20 cellular contexts compared by ENCODE assay signal in genomic region chr16:86987746-86988670, GRCh38.
DNase-seq lines count a peak whose midpoint lies in the region; ATAC-seq, FAIRE-seq and TF ChIP-seq lines count a peak whose summit lies in the region.
"Had no signal": no experiment of that assay in that cellular context is flagged by ENCODE, and none has a peak within 500 bp of the region (broad histone marks: within the 10 kb centered on the region; RNA-seq: fewer than 3 reads in every experiment).

No MANE protein-coding gene starts in this region.

- H3K36me3 ChIP-seq in left ventricle myocardium inferior = no peaks in the 10 kb centered on the region
- no peaks in the 10 kb centered on the region for H3K36me3 ChIP-seq in astrocyte (ENCODE audit: insufficient read depth, low read length)
- H3K36me3 ChIP-seq in HAP-1 (replicated peaks) = no peaks in the 10 kb centered on the region
- H3K36me3 ChIP-seq in GM23338 (ENCODE audit: insufficient read depth) = no peaks in the 10 kb centered on the region
- H3K36me3 ChIP-seq: BE2C had no signal

- no peak overlapping the region for H3K9ac ChIP-seq in astrocyte (ENCODE audit: low read length)
- H3K9ac ChIP-seq: GM23248 had no signal

- H2AFZ ChIP-seq in astrocyte (ENCODE audit: low read depth, low read length) (no peak overlapping the region), GM23338 (no peak overlapping the region)
- H2AFZ ChIP-seq: GM23248 had no signal

- H3K9me2 ChIP-seq in GM23338 (ENCODE audit: insufficient read depth) = no peaks in the 10 kb centered on the region

- H3K27me3 Mint-ChIP-seq in astrocyte (ENCODE audit: low read depth, unreplicated experiment) = peaks cover 13% of the 10 kb centered on the region
- peaks cover 22% of the 10 kb centered on the region for H3K27me3 Mint-ChIP-seq in GM23338 (ENCODE audit: insufficient read depth, low read depth, poor library complexity)

- no peaks in the 10 kb centered on the region for H3K36me3 Mint-ChIP-seq in astrocyte (ENCODE audit: low read depth, unreplicated experiment)
- H3K36me3 Mint-ChIP-seq in GM23338 (ENCODE audit: low read depth) = peaks cover 3% of the 10 kb centered on the region; the same call in 2 of the 3 replicates
- H3K36me3 Mint-ChIP-seq: CD4-positive, CD25-positive, alpha-beta regulatory T cell had no signal

- H3K4me3 Mint-ChIP-seq in astrocyte (ENCODE audit: unreplicated experiment) = no peak overlapping the region
- H3K4me3 Mint-ChIP-seq in GM23338 = no peak overlapping the region; the same call in 2 of the 3 replicates
- H3K4me3 Mint-ChIP-seq: CD4-positive, CD25-positive, alpha-beta regulatory T cell had no signal

- H4K20me1 ChIP-seq in astrocyte (ENCODE audit: insufficient read depth, low read length) = no peaks in the 10 kb centered on the region
- no peaks in the 10 kb centered on the region for H4K20me1 ChIP-seq in GM23338 (replicated peaks; ENCODE audit: insufficient read depth)

- ATAC-seq in left cardiac atrium = no peak
- ATAC-seq in HG02885 (IDR thresholded peaks at IDR 0.05; ENCODE audit: poor library complexity, unreplicated experiment) = no peak
- ATAC-seq in GM23338 = no peak

- H3K4me1 ChIP-seq in left ventricle myocardium inferior (peaks cover 36% of the 10 kb centered on the region), astrocyte (ENCODE audit: insufficient read depth, low read length) (peaks cover 16% of the 10 kb centered on the region), HAP-1 (no peaks in the 10 kb centered on the region), GM23338 (ENCODE audit: insufficient read depth) (no peaks in the 10 kb centered on the region)
- H3K4me1 ChIP-seq: BE2C had no signal

- DNase-seq in left ventricle myocardium inferior = no peak
- no peak for DNase-seq in left cardiac atrium
- DNase-seq in astrocyte (ENCODE audit: low read depth) = no peak
- peak; percentile 71 for DNase-seq in mesenteric fat pad (ENCODE audit: low spot score)
- DNase-seq in posterior vena cava (ENCODE audit: low spot score) = peak; percentile 78
- no peak for DNase-seq in HAP-1 (ENCODE audit: low spot score in 2 of 2)
- DNase-seq in GM23338 (ENCODE audit: low spot score) = no peak
- DNase-seq: BE2C; CD4-positive, CD25-positive, alpha-beta regulatory T cell; COR-L47; GDM1; KBM-7; NCI-H1105; NCI-H2081; NCI-H446 treated with DMSO at 0.1 percent for 48 hours; SHP77 treated with DMSO at 0.1 percent for 48 hours had no signal

- H3K27ac Mint-ChIP-seq in astrocyte (ENCODE audit: unreplicated experiment) = peak overlapping the region; percentile 29
- H3K27ac Mint-ChIP-seq in GM23338 = no peak overlapping the region
- H3K27ac Mint-ChIP-seq: CD4-positive, CD25-positive, alpha-beta regulatory T cell had no signal

- H3K9me3 ChIP-seq in left ventricle myocardium inferior (replicated peaks) = no peaks in the 10 kb centered on the region
- peaks cover 3% of the 10 kb centered on the region for H3K9me3 ChIP-seq in astrocyte (ENCODE audit: insufficient read depth, low read depth, low read length)
- no peaks in the 10 kb centered on the region for H3K9me3 ChIP-seq in HAP-1
- H3K9me3 ChIP-seq: BE2C had no signal

- peak overlapping the region; percentile 33 for H3K27ac ChIP-seq in left ventricle myocardium inferior (replicated peaks)
- no peak overlapping the region for H3K27ac ChIP-seq in astrocyte (ENCODE audit: low read depth, low read length)
- no peak overlapping the region for H3K27ac ChIP-seq in GM23338 (ENCODE audit: low read depth)
- H3K27ac ChIP-seq: GM23248 had no signal

- H3K4me2 ChIP-seq in astrocyte (ENCODE audit: low read length) = no peak overlapping the region
- no peak overlapping the region for H3K4me2 ChIP-seq in GM23338

- no peak for FAIRE-seq in astrocyte (lab: Jason Lieb, UNC)
- FAIRE-seq: A204.1, RCC 7860 had no signal

- no peaks in the 10 kb centered on the region for H3K79me2 ChIP-seq in astrocyte (ENCODE audit: insufficient read depth, low read length)
- H3K79me2 ChIP-seq in GM23338 (replicated peaks; ENCODE audit: insufficient read depth) = no peaks in the 10 kb centered on the region

- peaks cover 18% of the 10 kb centered on the region for H3K4me1 Mint-ChIP-seq in astrocyte (ENCODE audit: low read depth, unreplicated experiment)
- H3K4me1 Mint-ChIP-seq in GM23338 = peaks cover 7% of the 10 kb centered on the region

- intact Hi-C loops in left ventricle myocardium inferior (cut with micrococcal nuclease) (no loop called here), left cardiac atrium (cut with DNase I) (no loop called here), posterior vena cava (cut with DNase I) (loop anchor here in 1 of 2 donors (1.0 kb wide), 1 partner anchor 22 kb away; no protein-coding TSS in a partner anchor)

- no peak for TF ChIP-seq CTCF in left ventricle myocardium inferior (IDR thresholded peaks at IDR 0.05; ENCODE audit: borderline replicate concordance)
- no peak for TF ChIP-seq CTCF in astrocyte (IDR thresholded peaks at IDR 0.05; ENCODE audit: insufficient read depth, low read depth, low read length)
- TF ChIP-seq CTCF in GM23338 (conservative IDR thresholded peaks at IDR 0.05; ENCODE audit: low read depth in 2 of 2) = no peak

- H3K27me3 ChIP-seq in left ventricle myocardium inferior (ENCODE audit: low read depth) (no peaks in the 10 kb centered on the region), astrocyte (ENCODE audit: insufficient read depth, low read length) (no peaks in the 10 kb centered on the region), HAP-1 (ENCODE audit: low read depth) (0 out of 2 replicates have a peak, but pooled peaks cover 3% of the 10 kb centered on the region), GM23338 (ENCODE audit: insufficient read depth) (no peaks in the 10 kb centered on the region)
- H3K27me3 ChIP-seq: BE2C had no signal

- no peak overlapping the region for H3K4me3 ChIP-seq in left ventricle myocardium inferior
- H3K4me3 ChIP-seq in astrocyte (ENCODE audit: insufficient read depth, low read depth, low read length) = no peak overlapping the region
- H3K4me3 ChIP-seq in HAP-1 = no peak overlapping the region
- no peak overlapping the region for H3K4me3 ChIP-seq in GM23338
- H3K4me3 ChIP-seq: GM23248 had no signal

- no peaks in the 10 kb centered on the region for H3F3A ChIP-seq in GM23338 (replicated peaks; ENCODE audit: low read depth)

- no peaks in the 10 kb centered on the region for H3K9me3 Mint-ChIP-seq in astrocyte (ENCODE audit: unreplicated experiment)
- H3K9me3 Mint-ChIP-seq in GM23338 = peaks cover 11% of the 10 kb centered on the region; the same call in 2 of the 3 replicates

- in situ Hi-C loops in HAP-1 (cut with MboI; ENCODE audit: low sequenced_read_pairs) = no loop called here

TF ChIP-seq in GM23338, 12 proteins besides CTCF, POLR2A, EP300 and RAD21 (continues in another document):
- no peak for TF ChIP-seq ETS1 (IDR thresholded peaks at IDR 0.05)
- no peak for TF ChIP-seq EZH2phosphoT487 (IDR thresholded peaks at IDR 0.05; ENCODE audit: unreplicated experiment)

Comparison
In these comparisons a context has a peak if more than half of its experiments do, and no peak if none do; other contexts are left out.
1. DNase-seq: peak in mesenteric fat pad (single experiment) and posterior vena cava (single experiment); none in left ventricle myocardium inferior (single experiment), left cardiac atrium (single experiment), astrocyte (single experiment), HAP-1 (0 of 2) and GM23338 (single experiment).